Comparison of ENCODE assay signal across 3 cellular contexts in the genomic region with DNA sequence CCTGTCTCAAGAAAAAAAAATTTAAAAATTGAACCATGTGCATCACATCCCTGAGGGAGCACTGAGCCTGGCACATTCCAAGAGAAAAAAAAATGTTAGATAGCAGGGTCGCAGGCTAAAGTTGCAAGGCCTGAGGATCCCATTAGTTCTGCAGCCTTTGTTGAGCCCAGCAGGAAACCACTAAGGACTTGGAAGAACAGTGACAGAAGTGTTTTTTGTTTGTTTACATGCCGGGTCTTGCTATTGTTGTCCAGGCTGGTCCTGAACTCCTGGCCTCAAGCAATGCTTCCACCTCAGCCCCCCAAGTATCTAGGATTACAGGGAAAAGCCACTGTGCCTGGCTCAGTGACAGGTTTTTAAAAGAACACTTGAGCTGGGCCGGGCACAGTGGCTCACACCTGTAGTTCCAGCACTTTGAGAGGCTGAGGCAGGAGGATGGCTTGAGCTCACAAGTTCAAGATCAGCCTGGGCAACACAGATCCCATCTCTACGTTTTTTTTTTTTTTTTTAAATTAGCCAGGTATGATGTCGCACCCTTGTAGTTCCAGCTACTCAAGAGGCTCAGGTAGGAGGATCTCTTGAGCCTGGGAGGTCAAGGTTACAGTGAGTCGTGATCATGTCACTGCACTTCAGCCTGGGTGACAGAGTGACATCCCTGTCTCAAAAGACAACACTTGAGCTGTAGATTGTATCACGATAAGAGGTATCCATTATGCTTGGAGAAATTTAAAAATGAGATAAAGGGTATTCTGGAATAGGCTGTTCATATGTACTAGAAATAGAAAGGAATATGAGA.
TF ChIP-seq lines count a peak whose summit lies in the region.

No MANE protein-coding gene starts in this region.

TF ChIP-seq in GM23338, 12 proteins besides CTCF, POLR2A, EP300 and RAD21:
- no peak for TF ChIP-seq POLR2AphosphoS5 (IDR thresholded peaks at IDR 0.05; ENCODE audit: low read depth)

TF ChIP-seq in IMR-90, 13 proteins besides CTCF, POLR2A, EP300 and RAD21:
- TF ChIP-seq USF2 (IDR thresholded peaks at IDR 0.05; ENCODE audit: low read depth, low read length) (no peak), CEBPB (IDR thresholded peaks at IDR 0.05; ENCODE audit: low read depth, low read length) (no peak), CHD1 (IDR thresholded peaks at IDR 0.05; ENCODE audit: low read depth, low read length) (no peak), BHLHE40 (IDR thresholded peaks at IDR 0.05; ENCODE audit: low read depth, low read length) (no peak), MAZ (IDR thresholded peaks at IDR 0.05; ENCODE audit: borderline replicate concordance, low read depth, low read length) (no peak), SMC3 (IDR thresholded peaks at IDR 0.05; ENCODE audit: low read depth, low read length) (no peak), MXI1 (IDR thresholded peaks at IDR 0.05; ENCODE audit: borderline replicate concordance, low read depth, low read length) (no peak), MAFK (IDR thresholded peaks at IDR 0.05; ENCODE audit: low read depth, low read length) (no peak), RCOR1 (IDR thresholded peaks at IDR 0.05; ENCODE audit: insufficient replicate concordance, low read length) (no peak), RFX5 (IDR thresholded peaks at IDR 0.05; ENCODE audit: low read depth, low read length) (no peak), FOS (IDR thresholded peaks at IDR 0.05; ENCODE audit: low read depth, low read length) (no peak), NFE2L2 (IDR thresholded peaks at IDR 0.05; ENCODE audit: low read depth, low read length) (no peak)
- TF ChIP-seq, protein P1, sequence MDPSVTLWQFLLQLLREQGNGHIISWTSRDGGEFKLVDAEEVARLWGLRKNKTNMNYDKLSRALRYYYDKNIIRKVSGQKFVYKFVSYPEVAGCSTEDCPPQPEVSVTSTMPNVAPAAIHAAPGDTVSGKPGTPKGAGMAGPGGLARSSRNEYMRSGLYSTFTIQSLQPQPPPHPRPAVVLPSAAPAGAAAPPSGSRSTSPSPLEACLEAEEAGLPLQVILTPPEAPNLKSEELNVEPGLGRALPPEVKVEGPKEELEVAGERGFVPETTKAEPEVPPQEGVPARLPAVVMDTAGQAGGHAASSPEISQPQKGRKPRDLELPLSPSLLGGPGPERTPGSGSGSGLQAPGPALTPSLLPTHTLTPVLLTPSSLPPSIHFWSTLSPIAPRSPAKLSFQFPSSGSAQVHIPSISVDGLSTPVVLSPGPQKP (IDR thresholded peaks at IDR 0.05; ENCODE audit: borderline replicate concordance, low read depth, low read length): no peak
TF ChIP-seq in IMR-90: peak in this region for 0.

TF ChIP-seq in WTC11, 78 proteins besides CTCF, POLR2A, EP300 and RAD21:
- no peak for TF ChIP-seq PRDM15 (CRISPR knock-in tag; IDR thresholded peaks at IDR 0.05)
- TF ChIP-seq, protein P2, sequence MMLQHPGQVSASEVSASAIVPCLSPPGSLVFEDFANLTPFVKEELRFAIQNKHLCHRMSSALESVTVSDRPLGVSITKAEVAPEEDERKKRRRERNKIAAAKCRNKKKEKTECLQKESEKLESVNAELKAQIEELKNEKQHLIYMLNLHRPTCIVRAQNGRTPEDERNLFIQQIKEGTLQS (CRISPR knock-in tag; conservative IDR thresholded peaks at IDR 0.05): no peak
- TF ChIP-seq PRRX2 (CRISPR knock-in tag; IDR thresholded peaks at IDR 0.05): no peak
- no peak for TF ChIP-seq SMAD3 (CRISPR knock-in tag; IDR thresholded peaks at IDR 0.05; ENCODE audit: borderline replicate concordance)
- TF ChIP-seq PREB (CRISPR knock-in tag; IDR thresholded peaks at IDR 0.05; ENCODE audit: borderline replicate concordance): no peak
- no peak for TF ChIP-seq ESRRA (CRISPR knock-in tag; IDR thresholded peaks at IDR 0.05; ENCODE audit: borderline replicate concordance)
- TF ChIP-seq HMGA2 (CRISPR knock-in tag; IDR thresholded peaks at IDR 0.05): no peak
- no peak for TF ChIP-seq ZNF423 (CRISPR knock-in tag; IDR thresholded peaks at IDR 0.05)
